ENCODE assay signal across 19 cellular contexts in the genomic region with DNA sequence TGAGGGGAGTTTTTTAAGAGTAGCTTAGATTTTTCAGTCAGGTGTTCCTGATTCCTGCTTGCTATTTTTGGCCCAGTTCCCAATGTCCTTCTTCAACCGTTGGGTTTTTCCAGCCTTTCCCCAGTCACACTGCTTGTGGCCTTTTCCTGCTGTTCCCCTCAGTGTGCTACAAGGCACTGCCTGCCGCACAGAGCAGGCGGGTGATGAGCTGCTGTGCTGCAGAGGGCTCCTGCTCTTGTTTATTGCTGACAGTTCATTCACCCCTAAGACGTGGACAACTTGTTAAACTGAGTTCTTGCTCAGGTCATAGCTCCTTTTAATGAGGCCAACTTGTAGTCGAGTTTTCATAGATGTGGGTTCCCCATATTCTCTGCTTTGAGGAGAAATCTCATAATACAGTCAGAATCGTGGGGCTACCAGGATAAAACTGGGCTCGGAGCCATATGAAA. TPM values are rescaled to one million over a fixed set of nuclear protein-coding genes. Genes with fewer than 3 reads are reported as not detected.
DNase-seq lines count a peak whose midpoint lies in the region; ATAC-seq and TF ChIP-seq lines count a peak whose summit lies in the region.
"Had no signal": no experiment of that assay in that cellular context is flagged by ENCODE, and none has a peak within 500 bp of the region (broad histone marks: within the 10 kb centered on the region; RNA-seq: fewer than 3 reads in every experiment).

No MANE protein-coding gene starts in this region.

- H3K9me3 Mint-ChIP-seq in neural crest cell: no peaks in the 10 kb centered on the region
- H3K9me3 Mint-ChIP-seq: stimulated activated naive B cell treated with anti-CD40 and anti-IgM and Interleukin-4, amounts not matched to agents 10 μg/mL and 1 μg/mL and 100 μg/mL, for 72 hours had no signal

- no peak for TF ChIP-seq CTCF in fibroblast of the aortic adventitia (IDR thresholded peaks at IDR 0.05; ENCODE audit: insufficient read depth, low read length)
- TF ChIP-seq CTCF in neural crest cell (conservative IDR thresholded peaks at IDR 0.05): no peak

- H3K27ac Mint-ChIP-seq in T-helper 17 cell (peak overlapping the region; percentile 24), neural crest cell (ENCODE audit: unreplicated experiment) (peak overlapping the region; percentile 45)
- H3K27ac Mint-ChIP-seq: stimulated activated naive B cell treated with anti-CD40 and anti-IgM and Interleukin-4, amounts not matched to agents 10 μg/mL and 1 μg/mL and 100 μg/mL, for 72 hours had no signal

- no peaks in the 10 kb centered on the region for H3K27me3 Mint-ChIP-seq in T-helper 17 cell
- H3K27me3 Mint-ChIP-seq in neural crest cell (ENCODE audit: low read depth): no peaks in the 10 kb centered on the region
- H3K27me3 Mint-ChIP-seq: stimulated activated naive B cell treated with anti-CD40 and anti-IgM and Interleukin-4, amounts not matched to agents 10 μg/mL and 1 μg/mL and 100 μg/mL, for 72 hours had no signal

- peaks cover 6% of the 10 kb centered on the region for H3K4me1 Mint-ChIP-seq in T-helper 17 cell
- peaks cover 21% of the 10 kb centered on the region for H3K4me1 Mint-ChIP-seq in neural crest cell

- no peak for ATAC-seq in T-helper 17 cell
- no peak for ATAC-seq in GM18858 (IDR thresholded peaks at IDR 0.05; ENCODE audit: unreplicated experiment)
- no peak for ATAC-seq in HG03175 (IDR thresholded peaks at IDR 0.05; ENCODE audit: unreplicated experiment)
- ATAC-seq: heart left ventricle; stimulated activated naive B cell treated with anti-CD40 and anti-IgM and Interleukin-4, amounts not matched to agents 10 μg/mL and 1 μg/mL and 100 μg/mL, for 72 hours had no signal

- H3K36me3 Mint-ChIP-seq in T-helper 17 cell (ENCODE audit: low read depth) (peaks cover 13% of the 10 kb centered on the region), neural crest cell (ENCODE audit: low read depth) (peaks cover 17% of the 10 kb centered on the region)

- H3K4me3 Mint-ChIP-seq in T-helper 17 cell: no peak overlapping the region
- no peak overlapping the region for H3K4me3 Mint-ChIP-seq in neural crest cell
- H3K4me3 Mint-ChIP-seq: stimulated activated naive B cell treated with anti-CD40 and anti-IgM and Interleukin-4, amounts not matched to agents 10 μg/mL and 1 μg/mL and 100 μg/mL, for 72 hours had no signal

- peak; percentile 52 for DNase-seq in A172 (ENCODE audit: low spot score)
- DNase-seq in T-helper 17 cell: no peak
- peak; percentile 18 for DNase-seq in fibroblast of the aortic adventitia (ENCODE audit: low read depth)
- no peak for DNase-seq in neural crest cell (ENCODE audit: low read depth, low spot score)
- no peak for DNase-seq in activated CD4-positive, alpha-beta T cell treated with anti-CD3 and anti-CD28 coated beads for 1 hour
- DNase-seq in cortex of kidney (lab: John Stamatoyannopoulos, UW): no peak
- DNase-seq: DMS153; esophagus squamous epithelium; heart left ventricle; islet precursor cell; KG1; NCI-H1092 treated with DMSO at 0.1 percent for 48 hours; stimulated activated naive B cell treated with anti-CD40 and anti-IgM and Interleukin-4, amounts not matched to agents 10 μg/mL and 1 μg/mL and 100 μg/mL, for 72 hours; T-helper 1 cell had no signal

- H3K4me3 ChIP-seq in fibroblast of the aortic adventitia (ENCODE audit: low read depth, low read length): no peak overlapping the region
- H3K4me3 ChIP-seq: BLaER1 treated with 17β-estradiol and CSF1 and Interleukin-3, amounts not matched to agents 10 nM and 100 nM; esophagus squamous epithelium; heart left ventricle; smooth muscle cell; upper lobe of left lung had no signal

- H3K9me3 ChIP-seq in T-helper 17 cell (ENCODE audit: control insufficient read depth, low read length, poor library complexity, severe bottlenecking): no peaks in the 10 kb centered on the region
- H3K9me3 ChIP-seq: BLaER1 treated with 17β-estradiol and CSF1 and Interleukin-3, amounts not matched to agents 10 nM and 100 nM; esophagus squamous epithelium; heart left ventricle; upper lobe of left lung had no signal

RNA-seq across cellular contexts. Expression of a gene that starts 20.6 kb away (rescaled TPM):
- 122 and 140 TPM in 2 replicates for total RNA-seq in A172 (2014; rRNA removed; shearing (Covaris generic))
- total RNA-seq in T-helper 17 cell (10 to 100 TPM; 52.1 to 58.8 TPM), fibroblast of the aortic adventitia (ENCODE audit: low replicate concordance) (49.1 and 72.6 TPM in 2 replicates), neural crest cell (85.7 and 89.0 TPM in 2 replicates)

RNA-seq across cellular contexts. Expression of a gene that starts 20.7 kb away (rescaled TPM):
- 11.5 and 11.8 TPM in 2 replicates for total RNA-seq in A172 (2014; rRNA removed; shearing (Covaris generic))
- total RNA-seq in T-helper 17 cell: 10 to 100 TPM; 14.6 to 17.2 TPM
- 3.3 and 7.8 TPM in 2 replicates for total RNA-seq in fibroblast of the aortic adventitia (ENCODE audit: low replicate concordance)
- total RNA-seq in neural crest cell: 11.8 and 12.8 TPM in 2 replicates

RNA-seq across cellular contexts. Expression of a gene that starts 31.6 kb away (rescaled TPM):
- total RNA-seq in A172 (2014; rRNA removed; shearing (Covaris generic)): not detected in 2 replicates
- total RNA-seq in T-helper 17 cell: not detected
- total RNA-seq in fibroblast of the aortic adventitia (ENCODE audit: low replicate concordance): not detected in 2 replicates
- not detected in 2 replicates for total RNA-seq in neural crest cell
- total RNA-seq: esophagus squamous epithelium, heart left ventricle, smooth muscle cell, upper lobe of left lung had no signal

RNA-seq across cellular contexts. Expression of a gene that starts 45.1 kb away (rescaled TPM):
- not detected in 2 replicates for total RNA-seq in A172 (2014; rRNA removed; shearing (Covaris generic))
- not detected for total RNA-seq in T-helper 17 cell
- total RNA-seq in fibroblast of the aortic adventitia (ENCODE audit: low replicate concordance): not detected in 2 replicates
- 4.1 and 5.8 TPM in 2 replicates for total RNA-seq in neural crest cell
- total RNA-seq: esophagus squamous epithelium, heart left ventricle, smooth muscle cell, upper lobe of left lung had no signal

RNA-seq across cellular contexts. Expression of a gene that starts 50.9 kb away (rescaled TPM):
- not detected in 2 replicates for total RNA-seq in A172 (2014; rRNA removed; shearing (Covaris generic))
- total RNA-seq in T-helper 17 cell (not detected), fibroblast of the aortic adventitia (ENCODE audit: low replicate concordance) (not detected in 2 replicates), neural crest cell (52.4 and 54.2 TPM in 2 replicates)
- total RNA-seq: esophagus squamous epithelium, smooth muscle cell, upper lobe of left lung had no signal

Comparison
In these comparisons a context has a peak if more than half of its experiments do, and no peak if none do; other contexts are left out.
1. DNase-seq: peak in A172 (single experiment) and fibroblast of the aortic adventitia (single experiment); none in T-helper 17 cell (0 of 3), neural crest cell (single experiment), activated CD4-positive, alpha-beta T cell treated with anti-CD3 and anti-CD28 coated beads for 1 hour (single experiment) and cortex of kidney (single experiment).